Comparison of ENCODE assay signal across 9 cellular contexts in the genomic region with DNA sequence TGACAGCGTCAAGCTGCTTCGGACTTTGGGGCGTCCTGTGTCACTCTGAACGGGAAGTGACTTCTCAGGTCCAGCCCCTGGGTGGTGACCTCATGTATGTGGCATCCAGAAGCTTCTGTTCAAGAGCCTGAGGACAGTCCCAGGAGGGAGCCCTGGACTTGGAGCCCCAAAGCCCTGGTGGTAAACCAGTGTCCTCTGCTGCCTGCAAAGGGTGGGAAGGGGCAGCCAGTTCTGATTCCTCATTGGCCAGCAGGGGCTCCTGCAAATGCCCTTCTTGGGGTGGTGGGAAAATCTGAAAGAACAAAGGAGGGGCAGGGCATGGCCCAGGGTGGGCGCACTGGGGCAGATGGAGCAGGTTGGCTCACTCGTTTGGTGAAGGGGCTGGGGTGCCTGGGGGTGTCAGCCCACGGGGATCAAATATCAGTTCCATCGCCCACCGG. TPM values are rescaled to one million over a fixed set of nuclear protein-coding genes. Genes with fewer than 3 reads are reported as not detected.
DNase-seq lines count a peak whose midpoint lies in the region; ATAC-seq, FAIRE-seq and TF ChIP-seq lines count a peak whose summit lies in the region.
"Had no signal": no experiment of that assay in that cellular context is flagged by ENCODE, and none has a peak within 500 bp of the region (broad histone marks: within the 10 kb centered on the region; RNA-seq: fewer than 3 reads in every experiment).

No MANE protein-coding gene starts in this region.

- peak overlapping the region; percentile 89 for H3K4me2 ChIP-seq in astrocyte (ENCODE audit: low read length)
- H3K4me2 ChIP-seq in keratinocyte (ENCODE audit: control insufficient read depth, extremely low read depth, insufficient read depth, low read depth, low read length) = peak overlapping the region; percentile 86

- TF ChIP-seq CTCF in astrocyte (IDR thresholded peaks at IDR 0.05; ENCODE audit: insufficient read depth, low read depth, low read length) = no peak
- no peak for TF ChIP-seq CTCF in keratinocyte (optimal IDR thresholded peaks at IDR 0.05 in 1 of 3, IDR thresholded peaks at IDR 0.05 in 1 of 3, conservative IDR thresholded peaks at IDR 0.05 in 1 of 3; ENCODE audit: extremely low read depth in 1 of 3, insufficient read depth in 2 of 3, low read length in 3 of 3)

- H3K27ac ChIP-seq in astrocyte (ENCODE audit: low read depth, low read length) (no peak overlapping the region), keratinocyte (ENCODE audit: control insufficient read depth, insufficient read depth, low read length) (no peak overlapping the region)

- no peaks in the 10 kb centered on the region for H3K9me1 ChIP-seq in keratinocyte (ENCODE audit: control insufficient read depth, extremely low read depth, insufficient read depth, low read length)

- H3K79me2 ChIP-seq in astrocyte (ENCODE audit: insufficient read depth, low read length) (peaks cover 3% of the 10 kb centered on the region), keratinocyte (ENCODE audit: control insufficient read depth, insufficient read depth, low read length) (no peaks in the 10 kb centered on the region)

- H3K4me3 ChIP-seq in astrocyte (ENCODE audit: insufficient read depth, low read depth, low read length) (no peak overlapping the region), keratinocyte (ENCODE audit: control insufficient read depth in 2 of 3, extremely low read depth in 1 of 3, insufficient read depth in 2 of 3, low read depth in 1 of 3, low read length in 3 of 3) (no peak overlapping the region)

- no peak overlapping the region for H3K9ac ChIP-seq in astrocyte (ENCODE audit: low read length)
- H3K9ac ChIP-seq in keratinocyte (ENCODE audit: control insufficient read depth, extremely low read depth, insufficient read depth, low read length) = no peak overlapping the region

- peak; percentile 70 for DNase-seq in HT-29 (ENCODE audit: low spot score)
- DNase-seq in astrocyte (ENCODE audit: low read depth) = peak; percentile 41
- DNase-seq in keratinocyte (ENCODE audit: low read depth, low spot score) = peak; percentile 4
- DNase-seq in stimulated activated naive B cell treated with anti-CD40 and anti-IgM and Interleukin-4, amounts not matched to agents 10 μg/mL and 1 μg/mL and 100 μg/mL, for 72 hours = no peak
- no peak for DNase-seq in amygdala (lab: John Stamatoyannopoulos, UW)
- DNase-seq in mesenteric fat pad (ENCODE audit: low spot score) = no peak
- DNase-seq: posterior cingulate gyrus had no signal

- dilution Hi-C loops in keratinocyte (cut with MboI; ENCODE audit: extremely low pct_ligation_motif_present, low sequenced_read_pairs) = no loop called here

- no peak for ATAC-seq in stimulated activated naive B cell treated with anti-CD40 and anti-IgM and Interleukin-4, amounts not matched to agents 10 μg/mL and 1 μg/mL and 100 μg/mL, for 72 hours (replicated peaks)
- ATAC-seq in HG03469 (IDR thresholded peaks at IDR 0.05; ENCODE audit: unreplicated experiment) (no peak), GM18868 (IDR thresholded peaks at IDR 0.05; ENCODE audit: unreplicated experiment) (no peak)

- H4K20me1 ChIP-seq in astrocyte (ENCODE audit: insufficient read depth, low read length) (peaks cover 29% of the 10 kb centered on the region), keratinocyte (ENCODE audit: control insufficient read depth, extremely low read depth, insufficient read depth, low read length) (no peaks in the 10 kb centered on the region)

- H3K36me3 ChIP-seq in astrocyte (ENCODE audit: insufficient read depth, low read length) = no peaks in the 10 kb centered on the region
- peaks cover 0 to 9% of the 10 kb centered on the region in 2 experiments for H3K36me3 ChIP-seq in keratinocyte (ENCODE audit: control insufficient read depth in 2 of 2, extremely low read depth in 1 of 2, insufficient read depth in 2 of 2, low read length in 2 of 2)

- no peak for FAIRE-seq in astrocyte (lab: Jason Lieb, UNC)
- no peak for FAIRE-seq in keratinocyte (lab: Jason Lieb, UNC)

- H3K27me3 ChIP-seq in astrocyte (ENCODE audit: insufficient read depth, low read length) (no peaks in the 10 kb centered on the region), keratinocyte (ENCODE audit: control insufficient read depth, extremely low read depth, insufficient read depth, low read length) (no peaks in the 10 kb centered on the region)

- H3K4me1 Mint-ChIP-seq in astrocyte (ENCODE audit: low read depth, unreplicated experiment) = peaks cover 9% of the 10 kb centered on the region
- H3K4me1 Mint-ChIP-seq in stimulated activated naive B cell treated with anti-CD40 and anti-IgM and Interleukin-4, amounts not matched to agents 10 μg/mL and 1 μg/mL and 100 μg/mL, for 72 hours = peaks cover 8 to 36% of the 10 kb centered on the region in 2 donors

- peak overlapping the region; percentile 47 for H3K27ac Mint-ChIP-seq in astrocyte (ENCODE audit: unreplicated experiment)
- H3K27ac Mint-ChIP-seq in stimulated activated naive B cell treated with anti-CD40 and anti-IgM and Interleukin-4, amounts not matched to agents 10 μg/mL and 1 μg/mL and 100 μg/mL, for 72 hours = no peak overlapping the region

- no peaks in the 10 kb centered on the region for H3K36me3 Mint-ChIP-seq in astrocyte (ENCODE audit: low read depth, unreplicated experiment)
- H3K36me3 Mint-ChIP-seq in stimulated activated naive B cell treated with anti-CD40 and anti-IgM and Interleukin-4, amounts not matched to agents 10 μg/mL and 1 μg/mL and 100 μg/mL, for 72 hours = peaks cover 5 to 15% of the 10 kb centered on the region in 2 donors

- H3K4me1 ChIP-seq in astrocyte (ENCODE audit: insufficient read depth, low read length) (peaks cover 22% of the 10 kb centered on the region), keratinocyte (ENCODE audit: control insufficient read depth, extremely low read depth, insufficient read depth, low read length) (peaks cover 19% of the 10 kb centered on the region)

- H2AFZ ChIP-seq in astrocyte (ENCODE audit: low read depth, low read length) (no peak overlapping the region), keratinocyte (ENCODE audit: control insufficient read depth, low read length) (no peak overlapping the region)

- H3K27me3 Mint-ChIP-seq in astrocyte (ENCODE audit: low read depth, unreplicated experiment) = peaks cover 6% of the 10 kb centered on the region
- H3K27me3 Mint-ChIP-seq in stimulated activated naive B cell treated with anti-CD40 and anti-IgM and Interleukin-4, amounts not matched to agents 10 μg/mL and 1 μg/mL and 100 μg/mL, for 72 hours = peaks cover 21 to 23% of the 10 kb centered on the region in 2 donors

- H3K9me3 ChIP-seq in astrocyte (ENCODE audit: insufficient read depth, low read depth, low read length) = no peaks in the 10 kb centered on the region
- H3K9me3 ChIP-seq in keratinocyte (ENCODE audit: control insufficient read depth, low read depth, low read length) = no peaks in the 10 kb centered on the region

- no peaks in the 10 kb centered on the region for H3K9me3 Mint-ChIP-seq in astrocyte (ENCODE audit: unreplicated experiment)
- H3K9me3 Mint-ChIP-seq in stimulated activated naive B cell treated with anti-CD40 and anti-IgM and Interleukin-4, amounts not matched to agents 10 μg/mL and 1 μg/mL and 100 μg/mL, for 72 hours = no peaks in the 10 kb centered on the region

- H3K4me3 Mint-ChIP-seq in astrocyte (ENCODE audit: unreplicated experiment) = no peak overlapping the region
- peak overlapping the region; percentile 17 to 88 for H3K4me3 Mint-ChIP-seq in stimulated activated naive B cell treated with anti-CD40 and anti-IgM and Interleukin-4, amounts not matched to agents 10 μg/mL and 1 μg/mL and 100 μg/mL, for 72 hours

RNA-seq across cellular contexts. Expression of a gene that starts 1.6 kb away (rescaled TPM):
- total RNA-seq in HT-29 (2014; rRNA removed; shearing (Covaris generic)) = 14.2 and 16.1 TPM in 2 replicates
- 0.60 and 0.79 TPM in 2 replicates for total RNA-seq in astrocyte
- 2.1 to 2.3 TPM (median 2.2 TPM) in 3 replicates for polyA plus RNA-seq in keratinocyte
- 3.3 TPM for polyA plus RNA-seq in keratinocyte (2011; ENCODE audit: low read depth)
- 1.5 and 3.1 TPM in 2 replicates for polyA plus RNA-seq in keratinocyte (2011; cell fraction: cytosol; rRNA removed)
- polyA plus RNA-seq in keratinocyte (2011; cell fraction: nucleus; rRNA removed) = 3.6 and 7.0 TPM in 2 replicates
- polyA plus RNA-seq in keratinocyte (2012; ENCODE audit: low replicate concordance) = 3.3 and 5.0 TPM in 2 replicates
- 0.99 to 3.8 TPM (median 1.6 TPM) in 3 replicates for polyA minus RNA-seq in keratinocyte
- polyA minus RNA-seq in keratinocyte (2011; cell fraction: cytosol; rRNA and poly(A)+ RNA removed) = 1.7 TPM
- 4.9 and 5.4 TPM in 2 replicates for polyA minus RNA-seq in keratinocyte (2011; cell fraction: nucleus; rRNA and poly(A)+ RNA removed)
- 30.9 TPM for total RNA-seq in mesenteric fat pad

RNA-seq across cellular contexts. Expression of a gene that starts 13.4 kb away (rescaled TPM):
- total RNA-seq in HT-29 (2014; rRNA removed; shearing (Covaris generic)) = 0.10 TPM in 1 of 2 replicates, not detected in the other
- total RNA-seq in astrocyte = 0.32 and 1.1 TPM in 2 replicates
- polyA plus RNA-seq in keratinocyte = 0.13 TPM in 1 of 3 replicates, not detected in the others
- not detected for polyA plus RNA-seq in keratinocyte (2011; ENCODE audit: low read depth)
- polyA plus RNA-seq in keratinocyte (2011; cell fraction: cytosol; rRNA removed) = not detected in 2 replicates
- polyA plus RNA-seq in keratinocyte (2011; cell fraction: nucleus; rRNA removed) = 0.05 TPM in 1 of 2 replicates, not detected in the other
- not detected in 2 replicates for polyA plus RNA-seq in keratinocyte (2012; ENCODE audit: low replicate concordance)
- not detected in 3 replicates for polyA minus RNA-seq in keratinocyte
- not detected for polyA minus RNA-seq in keratinocyte (2011; cell fraction: cytosol; rRNA and poly(A)+ RNA removed)
- polyA minus RNA-seq in keratinocyte (2011; cell fraction: nucleus; rRNA and poly(A)+ RNA removed) = not detected in 2 replicates
- 1.5 TPM for total RNA-seq in mesenteric fat pad

RNA-seq across cellular contexts. Expression of a gene that starts 55.7 kb away (rescaled TPM):
- 3.0 and 3.1 TPM in 2 replicates for total RNA-seq in HT-29 (2014; rRNA removed; shearing (Covaris generic))
- 2.7 and 2.8 TPM in 2 replicates for total RNA-seq in astrocyte
- 0.92 to 1.6 TPM (median 1.2 TPM) in 3 replicates for polyA plus RNA-seq in keratinocyte
- 1.3 TPM for polyA plus RNA-seq in keratinocyte (2011; ENCODE audit: low read depth)
- 0.78 and 1.0 TPM in 2 replicates for polyA plus RNA-seq in keratinocyte (2011; cell fraction: cytosol; rRNA removed)
- polyA plus RNA-seq in keratinocyte (2011; cell fraction: nucleus; rRNA removed) = 2.9 and 3.5 TPM in 2 replicates
- polyA plus RNA-seq in keratinocyte (2012; ENCODE audit: low replicate concordance) = 1.1 and 1.7 TPM in 2 replicates
- polyA minus RNA-seq in keratinocyte = 1.2 to 4.8 TPM (median 1.9 TPM) in 3 replicates
- 0.96 TPM for polyA minus RNA-seq in keratinocyte (2011; cell fraction: cytosol; rRNA and poly(A)+ RNA removed)
- 1.9 and 3.3 TPM in 2 replicates for polyA minus RNA-seq in keratinocyte (2011; cell fraction: nucleus; rRNA and poly(A)+ RNA removed)
- 10.4 TPM for total RNA-seq in mesenteric fat pad

Comparison
In these comparisons a context has a peak if more than half of its experiments do, and no peak if none do; other contexts are left out.
1. DNase-seq: peak in HT-29 (single experiment), astrocyte (single experiment) and keratinocyte (single experiment); none in stimulated activated naive B cell treated with anti-CD40 and anti-IgM and Interleukin-4, amounts not matched to agents 10 μg/mL and 1 μg/mL and 100 μg/mL, for 72 hours (single experiment), amygdala (0 of 56) and mesenteric fat pad (single experiment).